Comparison of ENCODE assay signal across 10 cellular contexts in genomic region chr11:32433249-32434115, GRCh38. TPM values are rescaled to one million over a fixed set of nuclear protein-coding genes. Genes with fewer than 3 reads are reported as not detected.
DNase-seq lines count a peak whose midpoint lies in the region; ATAC-seq and TF ChIP-seq lines count a peak whose summit lies in the region.
"Had no signal": no experiment of that assay in that cellular context is flagged by ENCODE, and none has a peak within 500 bp of the region (broad histone marks: within the 10 kb centered on the region; RNA-seq: fewer than 3 reads in every experiment).

No MANE protein-coding gene starts in this region.

- no peak overlapping the region for H3K27ac Mint-ChIP-seq in effector memory CD8-positive, alpha-beta T cell

- H3K9me3 Mint-ChIP-seq in effector memory CD8-positive, alpha-beta T cell: no peaks in the 10 kb centered on the region

- H3K27me3 ChIP-seq in left lung: peaks cover 95 to 100% of the 10 kb centered on the region in 2 donors

- no peaks in the 10 kb centered on the region for H3K9me3 ChIP-seq in left lung

- no peak overlapping the region for H3K27ac ChIP-seq in left lung

- no peak for TF ChIP-seq POLR2A in NB4 (IDR thresholded peaks at IDR 0.05; ENCODE audit: extremely low read depth, insufficient read length)

- TF ChIP-seq CTCF in NB4 (IDR thresholded peaks at IDR 0.05; ENCODE audit: low read depth, low read length) (no peak), fibroblast of villous mesenchyme (IDR thresholded peaks at IDR 0.05; ENCODE audit: insufficient read depth, low read depth, low read length) (no peak), left lung (IDR thresholded peaks at IDR 0.05) (no peak)

- peaks cover 13 to 16% of the 10 kb centered on the region in 2 donors for H3K4me1 Mint-ChIP-seq in effector memory CD8-positive, alpha-beta T cell (ENCODE audit: low read depth in 2 of 2)

- H3K27me3 Mint-ChIP-seq in effector memory CD8-positive, alpha-beta T cell: peaks cover 83 to 94% of the 10 kb centered on the region in 2 donors

- H3K4me3 Mint-ChIP-seq in effector memory CD8-positive, alpha-beta T cell: peak overlapping the region in 1 of 2 donors; percentile 6

- DNase-seq in EH (ENCODE audit: low read depth): peak; percentile 7
- peak; percentile 65 for DNase-seq in NB4 (ENCODE audit: low read depth)
- no peak for DNase-seq in fibroblast of villous mesenchyme (ENCODE audit: low read depth)
- no peak for DNase-seq in skeletal muscle cell (ENCODE audit: low read depth)
- no peak for DNase-seq in effector memory CD8-positive, alpha-beta T cell
- no peak for DNase-seq in left lung
- DNase-seq in NCI-H2029 treated with DMSO at 0.1 percent for 48 hours (lab: John Stamatoyannopoulos, UW): no peak
- DNase-seq in stimulated activated CD4-positive, alpha-beta T cell treated with anti-CD3 and anti-CD28 coated beads, Interleukin-1b, Interleukin-23, amount 100 ng/mL, for 48 hours: no peak
- DNase-seq: cortex of kidney; stimulated activated naive CD4-positive, alpha-beta T cell treated with Interleukin-2 at 50 U/mL for 16 hours had no signal

- intact Hi-C loops in left lung (cut with DNase I): no loop called here

- peak overlapping the region; percentile 99 for H3K4me3 ChIP-seq in NB4 (ENCODE audit: low read depth, low read length)
- H3K4me3 ChIP-seq in fibroblast of villous mesenchyme (ENCODE audit: low read depth, low read length): peak overlapping the region; percentile 61
- H3K4me3 ChIP-seq in skeletal muscle cell (ENCODE audit: low read depth, low read length): peak overlapping the region; percentile 14
- peak overlapping the region in 1 of 2 donors; percentile 15 for H3K4me3 ChIP-seq in left lung

- no peaks in the 10 kb centered on the region for H3K36me3 ChIP-seq in left lung

- H3K36me3 Mint-ChIP-seq in effector memory CD8-positive, alpha-beta T cell (ENCODE audit: insufficient read depth): no peaks in the 10 kb centered on the region

- H3K4me1 ChIP-seq in left lung: peaks cover 6 to 32% of the 10 kb centered on the region in 2 donors

- no peak for ATAC-seq in effector memory CD8-positive, alpha-beta T cell (replicated peaks)
- ATAC-seq in left lung: no peak

RNA-seq across cellular contexts. Expression of gene WT1, which starts 1.9 kb away (rescaled TPM):
- total RNA-seq in fibroblast of villous mesenchyme: 5.8 and 16.4 TPM in 2 replicates
- 1 to 10 TPM in 1 of 2 donors, under 1 TPM in 1; 0.13 to 3.6 TPM for total RNA-seq in left lung

Comparison
In these comparisons a context has a peak if more than half of its experiments do, and no peak if none do; other contexts are left out.
1. DNase-seq: peak in EH (single experiment) and NB4 (single experiment); none in fibroblast of villous mesenchyme (single experiment), skeletal muscle cell (single experiment), effector memory CD8-positive, alpha-beta T cell (0 of 3), left lung (0 of 2), NCI-H2029 treated with DMSO at 0.1 percent for 48 hours (single experiment) and stimulated activated CD4-positive, alpha-beta T cell treated with anti-CD3 and anti-CD28 coated beads, Interleukin-1b, Interleukin-23, amount 100 ng/mL, for 48 hours (single experiment).